8 cellular contexts compared by ENCODE assay signal in genomic region chr16:57736419-57737281, GRCh38. TPM values are rescaled to one million over a fixed set of nuclear protein-coding genes. Genes with fewer than 3 reads are reported as not detected.
DNase-seq lines count a peak whose midpoint lies in the region; ATAC-seq and TF ChIP-seq lines count a peak whose summit lies in the region.

No MANE protein-coding gene starts in this region.

- H3K27ac Mint-ChIP-seq in activated naive CD4-positive, alpha-beta T cell treated with anti-CD3 and anti-CD28 coated beads, Interleukin-2, amount 50 U/mL, for 24 hours = peak overlapping the region; percentile 98

- H3K27me3 Mint-ChIP-seq in activated naive CD4-positive, alpha-beta T cell treated with anti-CD3 and anti-CD28 coated beads, Interleukin-2, amount 50 U/mL, for 24 hours = no peaks in the 10 kb centered on the region

- H3K36me3 ChIP-seq in BJ (ENCODE audit: control insufficient read depth, insufficient read depth, low read length) (no peaks in the 10 kb centered on the region; the same call in 1 of the 2 replicates), Panc1 (ENCODE audit: control insufficient read depth, insufficient read depth, low read length) (peaks cover 3% of the 10 kb centered on the region; the same call in 1 of the 2 replicates), ovary (no peaks in the 10 kb centered on the region)

- BruUV-seq in Panc1 (replicated peaks; lab: Mats Ljungman, UMichigan) = no TSS peak

- CTCF ChIA-PET in BJ (lab: Yijun Ruan, JAX) = interaction anchor here (0.6 to 1.7 kb wide), 6 partner anchors 15 to 264 kb away, joined by 3 to 5 read pairs (median 3); partner anchors contain the start of gene ZNF319
- CTCF ChIA-PET in Panc1 (lab: Charles Lee) = interaction anchor here (0.6 to 1.2 kb wide), 5 partner anchors 21 to 180 kb away, joined by 3 to 17 read pairs (median 4); partner anchors contain the start of gene DRC7

- H3K27me3 ChIP-seq in BJ (ENCODE audit: control insufficient read depth, insufficient read depth, low read length) = no peaks in the 10 kb centered on the region
- no peaks in the 10 kb centered on the region for H3K27me3 ChIP-seq in Panc1 (ENCODE audit: control insufficient read depth, insufficient read depth, low read length)
- H3K27me3 ChIP-seq in ovary = no peaks in the 10 kb centered on the region

- ATAC-seq in Panc1 (no peak), GM21528 (IDR thresholded peaks at IDR 0.05; ENCODE audit: low FRiP score, unreplicated experiment) (no peak), HG03108 (IDR thresholded peaks at IDR 0.05; ENCODE audit: unreplicated experiment) (no peak)

- H3K4me3 Mint-ChIP-seq in activated naive CD4-positive, alpha-beta T cell treated with anti-CD3 and anti-CD28 coated beads, Interleukin-2, amount 50 U/mL, for 24 hours = peak overlapping the region; percentile 96

- H3K4me3 ChIP-seq in BJ (ENCODE audit: low read depth, low read length) = peak overlapping the region; percentile 87
- peak overlapping the region; percentile 71 for H3K4me3 ChIP-seq in HFF-Myc (replicated peaks; ENCODE audit: low read depth, low read length)
- H3K4me3 ChIP-seq in Panc1 (ENCODE audit: low read depth in 2 of 2, low read length in 2 of 2) = peak overlapping the region; percentile 75 to 81
- peak overlapping the region; percentile 89 for H3K4me3 ChIP-seq in ovary

- H3K4me1 ChIP-seq in Panc1 (ENCODE audit: control insufficient read depth, insufficient read depth, low read length) (peaks cover 4% of the 10 kb centered on the region), ovary (ENCODE audit: insufficient read depth) (peaks cover 2% of the 10 kb centered on the region)

- POLR2A ChIA-PET in BJ (lab: Charles Lee) (interaction anchor here (0.5 to 0.6 kb wide), 2 partner anchors 72 to 146 kb away, joined by 10 to 12 read pairs; no protein-coding TSS in a partner anchor), Panc1 (lab: Charles Lee) (no interaction called here)

- TF ChIP-seq CTCF in BJ (IDR thresholded peaks at IDR 0.05; ENCODE audit: insufficient read depth, low read depth, low read length) (peak; percentile 31; the same call in 1 of the 2 replicates), HFF-Myc (IDR thresholded peaks at IDR 0.05; ENCODE audit: low read depth, low read length, missing control alignments) (no peak), Panc1 (IDR thresholded peaks at IDR 0.05) (no peak), ovary (IDR thresholded peaks at IDR 0.05) (no peak)

- DNase-seq in BJ (ENCODE audit: low read depth) (peak; percentile 35), HFF-Myc (ENCODE audit: extremely low read depth, low read depth) (peak; percentile 30), Panc1 (ENCODE audit: low read depth, low spot score) (no peak), glomerular visceral epithelial cell (ENCODE audit: extremely low spot score) (peak; percentile 62), ovary (peak in 2 of 5 donors; percentile 23 to 41)

- H3K9me3 ChIP-seq in Panc1 (ENCODE audit: control insufficient read depth, insufficient read depth, low read depth, low read length) (no peaks in the 10 kb centered on the region), ovary (no peaks in the 10 kb centered on the region)

- intact Hi-C loops in Panc1 (cut with micrococcal nuclease; ENCODE audit: unreplicated experiment) (loop anchor here (5.0 kb wide), 1 partner anchor 144 kb away; no protein-coding TSS in a partner anchor), ovary (cut with DNase I) (loop anchor here in 1 of 4 donors (10.0 kb wide), 1 partner anchor 802 kb away; the partner anchor contains the start of gene HERPUD1)

- no peak for TF ChIP-seq POLR2A in ovary (IDR thresholded peaks at IDR 0.05)

- H3K4me1 Mint-ChIP-seq in activated naive CD4-positive, alpha-beta T cell treated with anti-CD3 and anti-CD28 coated beads, Interleukin-2, amount 50 U/mL, for 24 hours = peaks cover 24% of the 10 kb centered on the region

- peaks cover 2% of the 10 kb centered on the region for H3K36me3 Mint-ChIP-seq in activated naive CD4-positive, alpha-beta T cell treated with anti-CD3 and anti-CD28 coated beads, Interleukin-2, amount 50 U/mL, for 24 hours

- in situ Hi-C loops in Panc1 (cut with HindIII; ENCODE audit: low pct_unique_long_range_greater_than_20kb, low sequenced_read_pairs) = no loop called here

- TF ChIP-seq EP300 in ovary (IDR thresholded peaks at IDR 0.05) = no peak

- peaks cover 11% of the 10 kb centered on the region for H3K9me3 Mint-ChIP-seq in activated naive CD4-positive, alpha-beta T cell treated with anti-CD3 and anti-CD28 coated beads, Interleukin-2, amount 50 U/mL, for 24 hours

- WGBS in ovary, 3 donors = 2 to 3% (median 3%) methylated on average over 21 of the region's 21 CpGs

- H3K27ac ChIP-seq in Panc1 (ENCODE audit: low read length) (peak overlapping the region; percentile 34; the same call in 1 of the 2 replicates), ovary (no peak overlapping the region)

RNA-seq across cellular contexts. Expression of gene KATNB1, which starts 1.1 kb away (rescaled TPM):
- polyA plus RNA-seq in BJ (2011; rRNA removed) (14.3 and 28.1 TPM in 2 replicates), ovary (10 to 100 TPM in 1 of 2 donors, 1 to 10 TPM in 1; 3.4 to 11.0 TPM)
- 10.5 and 13.9 TPM in 2 replicates for polyA minus RNA-seq in BJ (2011; rRNA and poly(A)+ RNA removed)
- total RNA-seq in Panc1 (2021; ENCODE audit: unreplicated experiment) (8.1 TPM), ovary (10 to 100 TPM in 5 of 7 donors, 1 to 10 TPM in 2; 7.7 to 20.2 (median 14.9) TPM)
- 13.4 TPM for polyA plus RNA-seq in Panc1 (2012; ENCODE audit: insufficient read length)

RNA-seq across cellular contexts. Expression of gene DRC7, which starts 42.0 kb away (rescaled TPM):
- polyA plus RNA-seq in BJ (2011; rRNA removed) (not detected in 2 replicates), ovary (under 1 TPM in 1 of 2 donors, not detected in 1; 0.07 TPM)
- polyA minus RNA-seq in BJ (2011; rRNA and poly(A)+ RNA removed) = not detected in 2 replicates
- total RNA-seq in Panc1 (2021; ENCODE audit: unreplicated experiment) (not detected), ovary (10 to 100 TPM in 1 of 7 donors, 1 to 10 TPM in 1, under 1 TPM in 3, not detected in 2; 0.36 to 12.5 (median 0.84) TPM)
- polyA plus RNA-seq in Panc1 (2012; ENCODE audit: insufficient read length) = not detected
